1 cellular context compared by ENCODE assay signal in the genomic region with DNA sequence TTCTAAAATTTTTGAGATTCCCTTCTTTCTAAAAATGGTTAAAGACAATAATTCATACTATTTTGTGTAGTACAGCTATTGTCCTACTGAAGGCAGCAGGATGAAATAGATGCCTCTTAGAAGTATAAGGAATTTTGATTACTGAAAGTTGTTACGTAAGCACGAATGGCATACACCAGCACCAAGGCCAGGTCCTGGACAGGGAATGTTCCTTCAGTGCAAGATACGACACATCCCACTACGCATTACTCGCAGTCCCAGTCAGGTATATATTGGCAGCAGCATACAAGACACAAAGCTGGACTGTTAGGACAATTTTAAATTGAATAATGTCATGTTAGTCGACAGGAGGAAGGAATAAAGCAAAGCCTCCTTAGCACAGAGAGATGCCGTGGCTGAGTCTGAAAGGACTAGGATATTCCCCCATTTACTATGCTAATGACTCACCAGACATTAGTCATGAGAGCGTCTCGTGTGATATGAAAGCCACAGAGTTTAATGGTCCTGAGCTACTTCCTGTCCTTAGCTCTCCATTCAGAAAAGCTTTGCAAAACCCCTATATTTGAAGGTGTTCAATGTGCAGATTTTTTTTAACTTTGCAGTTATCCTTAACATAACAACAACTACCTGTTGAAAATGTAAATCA.
TF ChIP-seq lines count a peak whose summit lies in the region.

No MANE protein-coding gene starts in this region.

TF ChIP-seq in SK-N-SH, 30 proteins besides CTCF, POLR2A, EP300 and RAD21 (continued from another document):
- TF ChIP-seq REST (IDR thresholded peaks at IDR 0.05; ENCODE audit: low read depth, low read length) = 0 out of 2 replicates have a peak, but pooled peaks have one; percentile 53
